ENCODE assay signal across 1 cellular context in the genomic region with DNA sequence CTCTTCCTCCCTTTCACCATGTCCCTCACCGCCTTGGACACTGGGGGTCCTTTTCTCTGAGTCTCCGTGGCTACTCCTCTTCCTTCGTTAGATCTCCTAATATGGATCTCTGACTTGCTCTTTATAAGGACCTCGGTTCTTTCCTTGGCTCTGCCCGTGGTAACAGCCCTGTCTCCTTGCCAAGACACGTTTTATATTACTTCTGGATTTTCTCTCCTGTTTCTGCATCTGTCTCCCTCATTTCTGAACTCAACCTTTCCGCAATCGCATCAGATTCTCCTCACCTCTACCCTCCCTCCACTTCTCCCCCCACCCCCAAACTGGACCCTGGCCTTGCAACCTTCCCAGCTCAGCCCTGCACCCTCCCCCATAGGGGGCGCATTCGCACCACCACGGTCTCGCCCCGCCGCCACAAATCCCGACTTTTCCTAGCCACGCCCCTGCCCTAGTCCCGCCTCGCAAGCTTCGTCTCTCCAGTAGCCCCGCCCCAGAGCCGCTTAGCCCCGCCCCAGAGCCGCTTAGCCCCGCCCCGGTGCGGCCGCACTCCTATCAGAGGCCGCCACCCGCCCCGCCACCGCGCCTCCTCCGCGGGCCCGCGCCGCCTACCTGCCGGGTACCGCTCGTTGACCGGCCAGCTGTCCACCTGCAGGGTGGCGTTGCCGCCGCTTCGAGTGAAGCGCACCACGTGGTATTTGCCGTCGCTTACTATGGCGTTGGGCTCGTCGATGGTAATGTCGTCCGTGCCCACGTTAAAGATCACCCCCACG.
TF ChIP-seq lines count a peak whose summit lies in the region.

No MANE protein-coding gene starts in this region.

TF ChIP-seq in GM23338, 12 proteins besides CTCF, POLR2A, EP300 and RAD21 (continued from another document):
- TF ChIP-seq, protein P1, sequence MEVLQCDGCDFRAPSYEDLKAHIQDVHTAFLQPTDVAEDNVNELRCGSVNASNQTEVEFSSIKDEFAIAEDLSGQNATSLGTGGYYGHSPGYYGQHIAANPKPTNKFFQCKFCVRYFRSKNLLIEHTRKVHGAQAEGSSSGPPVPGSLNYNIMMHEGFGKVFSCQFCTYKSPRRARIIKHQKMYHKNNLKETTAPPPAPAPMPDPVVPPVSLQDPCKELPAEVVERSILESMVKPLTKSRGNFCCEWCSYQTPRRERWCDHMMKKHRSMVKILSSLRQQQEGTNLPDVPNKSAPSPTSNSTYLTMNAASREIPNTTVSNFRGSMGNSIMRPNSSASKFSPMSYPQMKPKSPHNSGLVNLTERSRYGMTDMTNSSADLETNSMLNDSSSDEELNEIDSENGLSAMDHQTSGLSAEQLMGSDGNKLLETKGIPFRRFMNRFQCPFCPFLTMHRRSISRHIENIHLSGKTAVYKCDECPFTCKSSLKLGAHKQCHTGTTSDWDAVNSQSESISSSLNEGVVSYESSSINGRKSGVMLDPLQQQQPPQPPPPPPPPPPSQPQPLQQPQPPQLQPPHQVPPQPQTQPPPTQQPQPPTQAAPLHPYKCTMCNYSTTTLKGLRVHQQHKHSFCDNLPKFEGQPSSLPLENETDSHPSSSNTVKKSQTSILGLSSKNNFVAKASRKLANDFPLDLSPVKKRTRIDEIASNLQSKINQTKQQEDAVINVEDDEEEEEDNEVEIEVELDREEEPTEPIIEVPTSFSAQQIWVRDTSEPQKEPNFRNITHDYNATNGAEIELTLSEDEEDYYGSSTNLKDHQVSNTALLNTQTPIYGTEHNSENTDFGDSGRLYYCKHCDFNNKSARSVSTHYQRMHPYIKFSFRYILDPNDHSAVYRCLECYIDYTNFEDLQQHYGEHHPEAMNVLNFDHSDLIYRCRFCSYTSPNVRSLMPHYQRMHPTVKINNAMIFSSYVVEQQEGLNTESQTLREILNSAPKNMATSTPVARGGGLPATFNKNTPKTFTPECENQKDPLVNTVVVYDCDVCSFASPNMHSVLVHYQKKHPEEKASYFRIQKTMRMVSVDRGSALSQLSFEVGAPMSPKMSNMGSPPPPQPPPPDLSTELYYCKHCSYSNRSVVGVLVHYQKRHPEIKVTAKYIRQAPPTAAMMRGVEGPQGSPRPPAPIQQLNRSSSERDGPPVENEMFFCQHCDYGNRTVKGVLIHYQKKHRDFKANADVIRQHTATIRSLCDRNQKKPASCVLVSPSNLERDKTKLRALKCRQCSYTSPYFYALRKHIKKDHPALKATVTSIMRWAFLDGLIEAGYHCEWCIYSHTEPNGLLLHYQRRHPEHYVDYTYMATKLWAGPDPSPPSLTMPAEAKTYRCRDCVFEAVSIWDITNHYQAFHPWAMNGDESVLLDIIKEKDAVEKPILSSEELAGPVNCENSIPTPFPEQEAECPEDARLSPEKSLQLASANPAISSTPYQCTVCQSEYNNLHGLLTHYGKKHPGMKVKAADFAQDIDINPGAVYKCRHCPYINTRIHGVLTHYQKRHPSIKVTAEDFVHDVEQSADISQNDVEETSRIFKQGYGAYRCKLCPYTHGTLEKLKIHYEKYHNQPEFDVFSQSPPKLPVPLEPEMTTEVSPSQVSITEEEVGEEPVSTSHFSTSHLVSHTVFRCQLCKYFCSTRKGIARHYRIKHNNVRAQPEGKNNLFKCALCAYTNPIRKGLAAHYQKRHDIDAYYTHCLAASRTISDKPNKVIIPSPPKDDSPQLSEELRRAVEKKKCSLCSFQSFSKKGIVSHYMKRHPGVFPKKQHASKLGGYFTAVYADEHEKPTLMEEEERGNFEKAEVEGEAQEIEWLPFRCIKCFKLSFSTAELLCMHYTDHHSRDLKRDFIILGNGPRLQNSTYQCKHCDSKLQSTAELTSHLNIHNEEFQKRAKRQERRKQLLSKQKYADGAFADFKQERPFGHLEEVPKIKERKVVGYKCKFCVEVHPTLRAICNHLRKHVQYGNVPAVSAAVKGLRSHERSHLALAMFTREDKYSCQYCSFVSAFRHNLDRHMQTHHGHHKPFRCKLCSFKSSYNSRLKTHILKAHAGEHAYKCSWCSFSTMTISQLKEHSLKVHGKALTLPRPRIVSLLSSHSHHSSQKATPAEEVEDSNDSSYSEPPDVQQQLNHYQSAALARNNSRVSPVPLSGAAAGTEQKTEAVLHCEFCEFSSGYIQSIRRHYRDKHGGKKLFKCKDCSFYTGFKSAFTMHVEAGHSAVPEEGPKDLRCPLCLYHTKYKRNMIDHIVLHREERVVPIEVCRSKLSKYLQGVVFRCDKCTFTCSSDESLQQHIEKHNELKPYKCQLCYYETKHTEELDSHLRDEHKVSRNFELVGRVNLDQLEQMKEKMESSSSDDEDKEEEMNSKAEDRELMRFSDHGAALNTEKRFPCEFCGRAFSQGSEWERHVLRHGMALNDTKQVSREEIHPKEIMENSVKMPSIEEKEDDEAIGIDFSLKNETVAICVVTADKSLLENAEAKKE (CRISPR knock-in tag; IDR thresholded peaks at IDR 0.05): no peak
- no peak for TF ChIP-seq ZNF114 (CRISPR knock-in tag; IDR thresholded peaks at IDR 0.05)
- TF ChIP-seq JUNB (IDR thresholded peaks at IDR 0.05; ENCODE audit: unreplicated experiment): no peak
- TF ChIP-seq, protein P2, sequence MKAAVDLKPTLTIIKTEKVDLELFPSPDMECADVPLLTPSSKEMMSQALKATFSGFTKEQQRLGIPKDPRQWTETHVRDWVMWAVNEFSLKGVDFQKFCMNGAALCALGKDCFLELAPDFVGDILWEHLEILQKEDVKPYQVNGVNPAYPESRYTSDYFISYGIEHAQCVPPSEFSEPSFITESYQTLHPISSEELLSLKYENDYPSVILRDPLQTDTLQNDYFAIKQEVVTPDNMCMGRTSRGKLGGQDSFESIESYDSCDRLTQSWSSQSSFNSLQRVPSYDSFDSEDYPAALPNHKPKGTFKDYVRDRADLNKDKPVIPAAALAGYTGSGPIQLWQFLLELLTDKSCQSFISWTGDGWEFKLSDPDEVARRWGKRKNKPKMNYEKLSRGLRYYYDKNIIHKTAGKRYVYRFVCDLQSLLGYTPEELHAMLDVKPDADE (IDR thresholded peaks at IDR 0.05): no peak
- TF ChIP-seq CREB1 (CRISPR knock-in tag; IDR thresholded peaks at IDR 0.05; ENCODE audit: low read depth): no peak
